9 cellular contexts compared by ENCODE assay signal in the genomic region with DNA sequence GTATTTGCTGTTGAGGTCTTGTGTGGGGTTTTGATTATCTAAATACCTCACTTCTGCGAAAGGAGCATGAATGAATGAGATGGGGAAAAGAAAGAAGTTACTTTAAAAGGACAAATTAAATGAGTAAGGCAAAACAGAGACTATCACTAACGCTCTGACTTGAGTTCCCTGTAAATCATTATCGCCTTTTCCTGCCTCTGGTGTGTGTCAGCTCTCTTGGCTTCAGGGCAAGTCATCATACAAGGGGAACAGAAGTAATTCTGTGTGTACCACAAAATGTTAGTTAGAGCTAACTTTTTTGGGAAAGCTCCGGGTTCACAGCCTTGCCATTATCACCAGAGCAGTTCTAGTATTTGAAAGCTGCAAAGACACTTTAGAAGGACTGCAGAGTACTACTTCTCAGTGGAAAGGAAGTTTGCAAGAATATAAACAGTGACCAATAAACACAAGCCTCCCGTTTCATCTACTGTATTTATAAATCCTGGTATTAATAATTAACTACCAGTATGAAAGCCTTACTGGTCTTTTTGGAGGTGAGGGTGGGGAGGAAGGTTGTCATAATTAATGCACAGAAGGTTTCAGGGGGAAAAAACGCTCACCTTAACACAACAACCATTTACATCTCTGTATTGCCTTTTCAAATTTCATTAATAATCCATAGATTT. TPM values are rescaled to one million over a fixed set of nuclear protein-coding genes. Genes with fewer than 3 reads are reported as not detected.
DNase-seq lines count a peak whose midpoint lies in the region; ATAC-seq and TF ChIP-seq lines count a peak whose summit lies in the region.
"Had no signal": no experiment of that assay in that cellular context is flagged by ENCODE, and none has a peak within 500 bp of the region (broad histone marks: within the 10 kb centered on the region; RNA-seq: fewer than 3 reads in every experiment).

No MANE protein-coding gene starts in this region.

- no peaks in the 10 kb centered on the region for H3K36me3 ChIP-seq in SU-DHL-6 (ENCODE audit: low read length)

- ATAC-seq in GM19452 (IDR thresholded peaks at IDR 0.05; ENCODE audit: unreplicated experiment), result peak; percentile 39

- no peak overlapping the region for H3K9ac ChIP-seq in SU-DHL-6 (ENCODE audit: low read length)

- H3K4me2 ChIP-seq in SU-DHL-6 (ENCODE audit: low read depth, low read length, poor library complexity, severe bottlenecking), result peak overlapping the region; percentile 93

- no peak overlapping the region for H3K4me3 ChIP-seq in SU-DHL-6 (ENCODE audit: insufficient read depth, low read length, poor library complexity, severe bottlenecking)

- intact Hi-C loops in CD14-positive monocyte (cut with micrococcal nuclease), result loop anchor here (2.0 to 10.0 kb wide), 4 partner anchors 41 to 181 kb away; partner anchors contain the start of genes DTD1 (in 2 of the 2), SEC23B (in 1 of the 2) and ZNF133 (in 1 of the 2)

- H3K4me1 Mint-ChIP-seq in glutamatergic neuron (ENCODE audit: low read depth, unreplicated experiment) (peaks cover 5% of the 10 kb centered on the region), CD14-positive monocyte (peaks cover 15% of the 10 kb centered on the region)

- peaks cover 22% of the 10 kb centered on the region for H3K79me2 ChIP-seq in SU-DHL-6 (ENCODE audit: insufficient read depth, low read length)

- H3K27ac Mint-ChIP-seq in glutamatergic neuron (ENCODE audit: unreplicated experiment) (no peak overlapping the region), CD14-positive monocyte (no peak overlapping the region)

- H3K27me3 Mint-ChIP-seq in glutamatergic neuron (ENCODE audit: unreplicated experiment) (peaks cover 2% of the 10 kb centered on the region), CD14-positive monocyte (ENCODE audit: low read depth in 3 of 3) (peaks cover 0 to 2% (median 0%) of the 10 kb centered on the region in 3 donors)

- H3F3A ChIP-seq in SU-DHL-6 (ENCODE audit: insufficient read depth), result no peaks in the 10 kb centered on the region

- H3K9me2 ChIP-seq in SU-DHL-6 (replicated peaks; ENCODE audit: insufficient read depth, low read length), result no peaks in the 10 kb centered on the region

- H3K27me3 ChIP-seq in SU-DHL-6 (ENCODE audit: low read length), result no peaks in the 10 kb centered on the region

- H3K9me3 Mint-ChIP-seq in glutamatergic neuron (ENCODE audit: unreplicated experiment) (peaks cover 6% of the 10 kb centered on the region), CD14-positive monocyte (no peaks in the 10 kb centered on the region)

- H3K36me3 Mint-ChIP-seq in glutamatergic neuron (ENCODE audit: unreplicated experiment) (no peaks in the 10 kb centered on the region), CD14-positive monocyte (peaks cover 4 to 9% of the 10 kb centered on the region in 2 donors)

- TF ChIP-seq CTCF in 22Rv1 (IDR thresholded peaks at IDR 0.05), result no peak
- no peak for TF ChIP-seq CTCF in SU-DHL-6 (IDR thresholded peaks at IDR 0.05; ENCODE audit: insufficient read depth, low read length, poor library complexity, severe bottlenecking)
- no peak for TF ChIP-seq CTCF in glutamatergic neuron (IDR thresholded peaks at IDR 0.05; ENCODE audit: partially characterized antibody, unreplicated experiment)
- no peak for TF ChIP-seq CTCF in CD14-positive monocyte (IDR thresholded peaks at IDR 0.05)

- H3K27ac ChIP-seq in 22Rv1 (peak overlapping the region; percentile 85), SU-DHL-6 (ENCODE audit: low read depth, low read length) (no peak overlapping the region)

- H2AFZ ChIP-seq in SU-DHL-6 (ENCODE audit: low read depth, low read length, severe bottlenecking), result no peak overlapping the region

- DNase-seq in glutamatergic neuron, result no peak
- no peak for DNase-seq in NCI-H69 (lab: John Stamatoyannopoulos, UW)
- no peak for DNase-seq in mesenteric fat pad (ENCODE audit: low spot score)
- DNase-seq in NCI-H1930 (lab: John Stamatoyannopoulos, UW), result no peak
- no peak for DNase-seq in CD14-positive monocyte (ENCODE audit: low spot score)
- DNase-seq: left ventricle myocardium superior had no signal

- H3K9me3 ChIP-seq in SU-DHL-6 (ENCODE audit: insufficient read depth, low read length), result no peaks in the 10 kb centered on the region

- H3K4me3 Mint-ChIP-seq in glutamatergic neuron (ENCODE audit: unreplicated experiment) (peak overlapping the region; percentile 95), CD14-positive monocyte (no peak overlapping the region)

- H4K20me1 ChIP-seq in SU-DHL-6 (ENCODE audit: low read depth, low read length), result no peaks in the 10 kb centered on the region

RNA-seq across cellular contexts. Expression of gene DZANK1, which starts 1.2 kb away (rescaled TPM):
- total RNA-seq in glutamatergic neuron (ENCODE audit: unreplicated experiment), result 6.4 TPM
- 1.3 TPM for total RNA-seq in mesenteric fat pad
- under 1 TPM; 0.17 to 0.69 TPM for polyA plus RNA-seq in CD14-positive monocyte

RNA-seq across cellular contexts. Expression of gene POLR3F, which starts 1.5 kb away (rescaled TPM):
- total RNA-seq in glutamatergic neuron (ENCODE audit: unreplicated experiment), result 20.8 TPM
- total RNA-seq in mesenteric fat pad, result 7.5 TPM
- 1 to 10 TPM; 4.8 to 6.7 TPM for polyA plus RNA-seq in CD14-positive monocyte

RNA-seq across cellular contexts. Expression of gene RBBP9, which starts 31.4 kb away (rescaled TPM):
- total RNA-seq in glutamatergic neuron (ENCODE audit: unreplicated experiment), result 22.9 TPM
- total RNA-seq in mesenteric fat pad, result 16.9 TPM
- polyA plus RNA-seq in CD14-positive monocyte, result 1 to 10 TPM; 5.2 to 6.9 TPM

RNA-seq across cellular contexts. Expression of gene SEC23B, which starts 42.1 kb away (rescaled TPM):
- total RNA-seq in glutamatergic neuron (ENCODE audit: unreplicated experiment) (52.3 TPM), mesenteric fat pad (43.6 TPM)
- 10 to 100 TPM; 68.4 to 88.1 TPM for polyA plus RNA-seq in CD14-positive monocyte
